In the genomic region with DNA sequence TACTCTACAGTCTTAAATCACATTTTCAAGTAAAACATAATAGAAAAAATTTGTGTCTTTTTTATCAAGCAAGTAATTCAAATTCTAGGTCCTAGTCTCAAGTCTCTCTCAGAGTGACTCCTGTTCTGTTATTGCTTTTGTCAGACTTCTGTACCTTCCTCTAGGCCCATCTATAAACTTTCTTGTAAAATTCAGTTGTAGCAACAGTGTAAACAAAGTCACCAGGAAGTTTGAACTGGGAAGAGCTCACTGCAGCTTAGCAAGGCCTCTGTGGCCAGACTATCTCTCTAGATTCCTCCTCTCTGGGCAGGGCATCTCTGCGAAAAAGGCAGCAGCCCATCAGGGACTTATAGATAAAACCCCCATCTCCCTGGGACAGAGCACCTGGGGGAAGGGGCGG, we compare ENCODE assay signal across 23 cellular contexts.
"Had no signal": no experiment of that assay in that cellular context is flagged by ENCODE, and none has a peak within 500 bp of the region (broad histone marks: within the 10 kb centered on the region; RNA-seq: fewer than 3 reads in every experiment).

No MANE protein-coding gene starts in this region.

- ATAC-seq: effector memory CD8-positive, alpha-beta T cell; gastroesophageal sphincter; left cardiac atrium; left ventricle myocardium superior; natural killer cell treated with Interleukin-12 subunit alpha and Interleukin-12 subunit beta and Interleukin-15 and Interleukin-18, amount 100 ng/mL, for 72 hours; psoas muscle had no signal

- H3K4me1 ChIP-seq: esophagus squamous epithelium, gastroesophageal sphincter, neural progenitor cell, psoas muscle, stomach had no signal

- H3K4me3 ChIP-seq: esophagus squamous epithelium, gastroesophageal sphincter, lung, neural progenitor cell, ovary, psoas muscle, stomach, thoracic aorta had no signal

- H3K9ac ChIP-seq: neural progenitor cell had no signal

- DNase-seq: effector memory CD8-positive, alpha-beta T cell; esophagus squamous epithelium; foreskin fibroblast; glutamatergic neuron; immature natural killer cell; left cardiac atrium; left ventricle myocardium superior; mesenchymal stem cell; nucleus accumbens; ovary; psoas muscle; small intestine; stimulated activated CD4-positive, alpha-beta T cell treated with anti-CD3 and anti-CD28 coated beads, Interleukin-12 subunit alpha, Interleukin-12 subunit beta, amount 100 ng/mL, for 4 hours; stimulated activated naive CD4-positive, alpha-beta T cell; stomach; substantia nigra; trophoblast cell had no signal

- H3K27me3 ChIP-seq: gastroesophageal sphincter, neural progenitor cell, ovary, stomach had no signal

- H3K36me3 ChIP-seq: esophagus squamous epithelium, gastroesophageal sphincter, neural progenitor cell, ovary, stomach, thoracic aorta had no signal

- H3K27ac ChIP-seq: epithelial cell of prostate, esophagus squamous epithelium, gastroesophageal sphincter, neural progenitor cell, ovary, psoas muscle, stomach, thoracic aorta had no signal
